In genomic region chr10:119502618-119503155, GRCh38 we compare ENCODE assay signal across 1 cellular context.
TF ChIP-seq lines count a peak whose summit lies in the region.

No MANE protein-coding gene starts in this region.

TF ChIP-seq in HepG2, 621 proteins besides CTCF, POLR2A, EP300 and RAD21 (continued from another document):
- TF ChIP-seq ZNF280B (CRISPR knock-in tag; IDR thresholded peaks at IDR 0.05; ENCODE audit: borderline replicate concordance): 0 out of 2 replicates have a peak, but pooled peaks have one; percentile 51
- no peak for TF ChIP-seq ZNF615 (CRISPR knock-in tag; IDR thresholded peaks at IDR 0.05; ENCODE audit: borderline replicate concordance)
- TF ChIP-seq CENPBD1 (CRISPR knock-in tag; IDR thresholded peaks at IDR 0.05; ENCODE audit: borderline replicate concordance, low read depth): no peak
- no peak for TF ChIP-seq ZNF75D (CRISPR knock-in tag; IDR thresholded peaks at IDR 0.05; ENCODE audit: borderline replicate concordance)
- peak; percentile 9; the same call in 1 of the 2 replicates for TF ChIP-seq ZNF687 (CRISPR knock-in tag; IDR thresholded peaks at IDR 0.05)
- TF ChIP-seq TFDP2 (CRISPR knock-in tag; IDR thresholded peaks at IDR 0.05): no peak
- no peak for TF ChIP-seq ZNF512 (CRISPR knock-in tag; IDR thresholded peaks at IDR 0.05)
- no peak for TF ChIP-seq HMGXB4 (CRISPR knock-in tag; IDR thresholded peaks at IDR 0.05; ENCODE audit: borderline replicate concordance in 1 of 2, low read depth in 1 of 2)
